Comparison of ENCODE assay signal across 8 cellular contexts in genomic region chr11:125111341-125112234, GRCh38. TPM values are rescaled to one million over a fixed set of nuclear protein-coding genes. Genes with fewer than 3 reads are reported as not detected.
DNase-seq lines count a peak whose midpoint lies in the region; ATAC-seq, FAIRE-seq and TF ChIP-seq lines count a peak whose summit lies in the region.

TSS of gene TMEM218 (minus strand) at chr11:125111626. CDS start at chr11:125102241, 9,385 bp downstream.

- peak; percentile 99 for ATAC-seq in GM18907 (IDR thresholded peaks at IDR 0.05; ENCODE audit: unreplicated experiment)
- ATAC-seq in HG03159 (IDR thresholded peaks at IDR 0.05; ENCODE audit: unreplicated experiment) = peak; percentile 97

- POLR2A ChIA-PET in AG04449 (lab: Yijun Ruan, JAX) = interaction anchor here (0.6 to 1.4 kb wide), 5 partner anchors 12 to 258 kb away, joined by 3 to 4 read pairs (median 3); no protein-coding TSS in a partner anchor

- H3K9ac ChIP-seq in iPS-20b (ENCODE audit: low read depth, low read length) = peak within 1 kb of the TSS; percentile 89

- H3K27me3 ChIP-seq in bronchial epithelial cell (ENCODE audit: control insufficient read depth, insufficient read depth, low read length) = no peaks in the 10 kb centered on the region
- no peaks in the 10 kb centered on the region for H3K27me3 ChIP-seq in iPS-20b (ENCODE audit: insufficient read depth, low read length)

- H3K4me3 ChIP-seq in AG04449 (ENCODE audit: low read depth, low read length) (peak within 1 kb of the TSS; percentile 87), WI38 (ENCODE audit: low read depth, low read length) (peak within 1 kb of the TSS; percentile 96), bronchial epithelial cell (ENCODE audit: low read depth, low read length) (peak within 1 kb of the TSS; percentile 69), iPS-20b (ENCODE audit: low read length) (peak within 1 kb of the TSS; percentile 95), skin epidermis (peak within 1 kb of the TSS; percentile 73 to 82 (median 79))

- H3K4me1 ChIP-seq in iPS-20b (ENCODE audit: insufficient read depth, low read length) = peaks cover 5% of the 10 kb centered on the region

- H3K9me3 ChIP-seq in iPS-20b (ENCODE audit: insufficient read depth, low read depth, low read length) = peaks cover 7% of the 10 kb centered on the region; the same call in 1 of the 2 replicates

- TF ChIP-seq CTCF in AG04449 (IDR thresholded peaks at IDR 0.05; ENCODE audit: insufficient read depth, low read length, missing control alignments) (no peak), WI38 (IDR thresholded peaks at IDR 0.05; ENCODE audit: low read depth, low read length) (no peak), bronchial epithelial cell (IDR thresholded peaks at IDR 0.05; ENCODE audit: insufficient read depth, low read length, severe bottlenecking) (no peak)

- peak; percentile 77 for FAIRE-seq in bronchial epithelial cell (lab: Jason Lieb, UNC)

- DNase-seq in AG04449 (ENCODE audit: low read depth, low spot score) (peak; percentile 94), NCI-H2227 treated with DMSO at 0.1 percent for 48 hours (lab: John Stamatoyannopoulos, UW) (peak; percentile 96), bronchial epithelial cell (ENCODE audit: low read depth) (peak; percentile 98)

- peak within 1 kb of the TSS; percentile 35 for H3K27ac ChIP-seq in iPS-20b (ENCODE audit: low read length)
- H3K27ac ChIP-seq in skin epidermis = peak within 1 kb of the TSS in 20 of 21 experiments; percentile 20 to 86 (median 76)

- H3K36me3 ChIP-seq in bronchial epithelial cell (ENCODE audit: control insufficient read depth, insufficient read depth, low read length) (no peaks in the 10 kb centered on the region), iPS-20b (ENCODE audit: insufficient read depth, low read depth, low read length) (no peaks in the 10 kb centered on the region)

- CTCF ChIA-PET in AG04449 (lab: Yijun Ruan, JAX) = interaction anchor here (0.6 to 6.2 kb wide), 15 partner anchors 9 to 324 kb away, joined by 3 to 39 read pairs (median 6); no protein-coding TSS in a partner anchor

RNA-seq across cellular contexts. Expression of gene TMEM218, which starts in this region (rescaled TPM):
- 28.4 and 29.3 TPM in 2 replicates for total RNA-seq in bronchial epithelial cell

Comparison
In these comparisons a context has a peak if more than half of its experiments do, and no peak if none do; other contexts are left out.
1. Peak in every context shown above with its lines: DNase-seq, ATAC-seq, H3K4me3 ChIP-seq and H3K27ac ChIP-seq.